In the genomic region with DNA sequence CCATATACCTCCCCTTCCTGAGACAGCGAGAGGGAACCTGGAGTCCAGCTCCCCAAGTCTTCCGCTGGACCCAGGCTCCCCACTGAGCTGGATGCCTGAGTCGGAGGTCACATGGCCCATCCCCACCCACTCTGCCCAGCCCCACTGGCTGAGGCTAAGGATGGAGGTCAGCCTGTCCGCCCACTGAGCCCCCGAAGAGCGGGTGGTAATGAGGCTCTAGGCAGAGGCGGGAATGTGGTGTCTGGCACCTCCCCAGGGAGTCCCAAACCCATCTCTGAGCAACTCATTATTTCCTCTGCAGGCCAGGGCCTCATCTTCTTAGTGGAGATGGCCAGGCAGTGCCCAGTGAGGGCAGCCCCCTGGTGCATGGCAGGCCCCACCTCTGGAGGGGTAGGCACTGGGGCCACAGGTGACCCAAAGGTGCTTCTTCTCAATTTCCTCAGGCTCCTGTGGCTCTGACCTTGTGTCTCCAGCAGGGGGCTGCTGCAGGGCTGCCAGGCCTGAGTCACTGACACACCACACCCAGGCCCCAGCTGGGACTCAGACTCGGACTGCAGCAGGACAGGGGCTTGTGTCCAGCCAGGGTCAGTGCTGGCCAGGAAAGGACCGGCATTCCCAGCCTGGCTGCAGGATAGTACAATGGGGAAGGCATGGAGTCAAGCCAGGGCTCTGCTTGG, we compare ENCODE assay signal across 8 cellular contexts. TPM values are rescaled to one million over a fixed set of nuclear protein-coding genes. Genes with fewer than 3 reads are reported as not detected.
DNase-seq lines count a peak whose midpoint lies in the region; ATAC-seq lines count a peak whose summit lies in the region.

No MANE protein-coding gene starts in this region.

- peak; percentile 17 for DNase-seq in COLO668 (lab: John Stamatoyannopoulos, UW; ENCODE audit: unreplicated experiment)
- peak; percentile 79 for DNase-seq in HCEC 1CT
- DNase-seq in RKO (ENCODE audit: low spot score) = peak; percentile 78
- DNase-seq in activated effector memory CD4-positive, alpha-beta T cell treated with Interleukin-2 at 50 U/mL for 16 hours = peak; percentile 12
- DNase-seq in Right ventricle myocardium superior = peak; percentile 88
- peak; percentile 74 for DNase-seq in sciatic nerve (ENCODE audit: low spot score)
- no peak for DNase-seq in GDM1 (lab: John Stamatoyannopoulos, UW)

- peak; percentile 66 for ATAC-seq in Right ventricle myocardium superior (ENCODE audit: poor library complexity)
- ATAC-seq in sciatic nerve = peak; percentile 49
- ATAC-seq in GM21423 (IDR thresholded peaks at IDR 0.05; ENCODE audit: unreplicated experiment) = no peak

- intact Hi-C loops in Right ventricle myocardium superior (cut with DNase I) (loop anchor here (10.0 kb wide), 1 partner anchor 210 kb away; no protein-coding TSS in a partner anchor), sciatic nerve (cut with DNase I) (no loop called here)

RNA-seq across cellular contexts. Expression of gene PDE2A, which starts 10.2 kb away (rescaled TPM):
- total RNA-seq in Right ventricle myocardium superior (38.5 TPM), sciatic nerve (74.4 TPM)
